In genomic region chr3:62632510-62633294, GRCh38 we compare ENCODE assay signal across 17 cellular contexts.
DNase-seq lines count a peak whose midpoint lies in the region; ATAC-seq and TF ChIP-seq lines count a peak whose summit lies in the region.
"Had no signal": no experiment of that assay in that cellular context is flagged by ENCODE, and none has a peak within 500 bp of the region (broad histone marks: within the 10 kb centered on the region; RNA-seq: fewer than 3 reads in every experiment).

No MANE protein-coding gene starts in this region.

- no peak for ATAC-seq in GM21515 (IDR thresholded peaks at IDR 0.05; ENCODE audit: unreplicated experiment)

- peaks cover 18% of the 10 kb centered on the region for H3K27me3 Mint-ChIP-seq in HFFc6 (ENCODE audit: insufficient read depth)
- H3K27me3 Mint-ChIP-seq in chondrocyte (ENCODE audit: low read depth) = peaks cover 74% of the 10 kb centered on the region

- H3K4me3 Mint-ChIP-seq in HFFc6 (no peak overlapping the region), chondrocyte (ENCODE audit: unreplicated experiment) (no peak overlapping the region)
- H3K4me3 Mint-ChIP-seq: activated B cell treated with CpG ODN at 0.5 μM for 24 hours; activated naive CD8-positive, alpha-beta T cell had no signal

- H3K27ac Mint-ChIP-seq in HFFc6 (no peak overlapping the region), chondrocyte (ENCODE audit: unreplicated experiment) (no peak overlapping the region)
- H3K27ac Mint-ChIP-seq: activated B cell treated with CpG ODN at 0.5 μM for 24 hours; activated naive CD8-positive, alpha-beta T cell had no signal

- no peak overlapping the region for H3K4me3 ChIP-seq in retinal pigment epithelial cell (ENCODE audit: low read length)
- H3K4me3 ChIP-seq: pancreas, SJCRH30, thyroid gland had no signal

- TF ChIP-seq CTCF in HFFc6 (IDR thresholded peaks at IDR 0.05) (peak; percentile 40), chondrocyte (IDR thresholded peaks at IDR 0.05) (peak; percentile 25), retinal pigment epithelial cell (conservative IDR thresholded peaks at IDR 0.05; ENCODE audit: low read depth, low read length) (peak; percentile 10)

- H3K36me3 Mint-ChIP-seq in HFFc6 (ENCODE audit: low read depth) (no peaks in the 10 kb centered on the region), chondrocyte (ENCODE audit: low read depth) (no peaks in the 10 kb centered on the region)
- H3K36me3 Mint-ChIP-seq: activated naive CD8-positive, alpha-beta T cell had no signal

- DNase-seq in NCI-H82 (lab: John Stamatoyannopoulos, UW) (peak; percentile 9), NCI-H82 treated with DMSO at 0.1 percent for 48 hours (lab: John Stamatoyannopoulos, UW; ENCODE audit: unreplicated experiment) (no peak), HFFc6 (no peak), chondrocyte (ENCODE audit: low spot score) (no peak), retinal pigment epithelial cell (ENCODE audit: low read depth) (no peak), SK-N-DZ (ENCODE audit: low spot score) (no peak), putamen (ENCODE audit: low spot score) (no peak)
- DNase-seq: activated B cell treated with CpG ODN at 0.5 μM for 24 hours; activated CD8-positive, alpha-beta memory T cell treated with anti-CD3 and anti-CD28 coated beads, Interleukin-2, amount 50 U/mL, for 48 hours; NCI-H1105; NCI-H524 treated with DMSO at 0.1 percent for 48 hours; pancreas; SJCRH30; stimulated activated CD4-positive, alpha-beta T cell treated with anti-CD3 and anti-CD28 coated beads, Interleukin-15, amount 100 ng/mL, for 24 hours; thyroid gland had no signal

- H3K9me3 Mint-ChIP-seq in HFFc6 (no peaks in the 10 kb centered on the region), chondrocyte (ENCODE audit: low read depth) (no peaks in the 10 kb centered on the region)
- H3K9me3 Mint-ChIP-seq: activated B cell treated with CpG ODN at 0.5 μM for 24 hours had no signal

- H3K4me1 Mint-ChIP-seq in HFFc6 (ENCODE audit: low read depth) = no peaks in the 10 kb centered on the region
- no peaks in the 10 kb centered on the region for H3K4me1 Mint-ChIP-seq in chondrocyte (ENCODE audit: low read depth)
- H3K4me1 Mint-ChIP-seq: activated B cell treated with CpG ODN at 0.5 μM for 24 hours had no signal
